Comparison of ENCODE assay signal across 17 cellular contexts in the genomic region with DNA sequence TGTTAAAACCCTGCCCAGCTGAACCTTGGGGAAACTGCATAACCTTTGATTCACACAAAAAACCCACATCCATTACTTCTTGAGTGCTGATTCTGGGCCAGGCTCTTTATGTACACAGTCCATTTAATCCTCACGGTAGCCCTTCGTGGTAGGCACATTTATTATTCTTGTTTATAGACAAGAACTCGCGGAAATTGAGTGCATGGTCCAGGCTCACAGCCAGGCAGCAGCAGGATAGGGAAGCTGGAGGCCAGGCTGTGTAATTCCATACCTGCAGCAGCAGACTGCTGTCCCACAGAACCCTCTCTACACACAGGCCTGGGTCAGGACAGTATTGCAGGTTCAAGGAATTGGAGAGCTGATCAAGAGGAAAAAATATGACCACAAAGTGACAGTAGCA.
"Had no signal": no experiment of that assay in that cellular context is flagged by ENCODE, and none has a peak within 500 bp of the region (broad histone marks: within the 10 kb centered on the region; RNA-seq: fewer than 3 reads in every experiment).

No MANE protein-coding gene starts in this region.

- ATAC-seq: activated CD4-positive, CD25-positive, alpha-beta regulatory T cell treated with anti-CD3 and anti-CD28 coated beads, Interleukin-2, amount 50 U/mL, for 24 hours; naive thymus-derived CD8-positive, alpha-beta T cell; right cardiac atrium had no signal

- DNase-seq: activated CD4-positive, alpha-beta T cell treated with anti-CD3 and anti-CD28 coated beads, Interleukin-2, amount 50 U/mL, for 1 hour; activated naive CD8-positive, alpha-beta T cell treated with anti-CD3 and anti-CD28 coated beads for 36 hours; brain microvascular endothelial cell; cortex of kidney; effector CD8-positive, alpha-beta T cell; esophagus squamous epithelium; hypothalamus; kidney; left ventricle myocardium inferior; naive thymus-derived CD8-positive, alpha-beta T cell; right cardiac atrium; stimulated activated CD4-positive, alpha-beta T cell treated with anti-CD3 and anti-CD28 coated beads, Interleukin-15, amount 100 ng/mL, for 24 hours; stimulated activated CD4-positive, alpha-beta T cell treated with anti-CD3 and anti-CD28 coated beads, Interleukin-4, amount 100 ng/mL, for 1 hour; stimulated activated naive CD4-positive, alpha-beta T cell; tibial artery; uterus had no signal
